In the genomic region with DNA sequence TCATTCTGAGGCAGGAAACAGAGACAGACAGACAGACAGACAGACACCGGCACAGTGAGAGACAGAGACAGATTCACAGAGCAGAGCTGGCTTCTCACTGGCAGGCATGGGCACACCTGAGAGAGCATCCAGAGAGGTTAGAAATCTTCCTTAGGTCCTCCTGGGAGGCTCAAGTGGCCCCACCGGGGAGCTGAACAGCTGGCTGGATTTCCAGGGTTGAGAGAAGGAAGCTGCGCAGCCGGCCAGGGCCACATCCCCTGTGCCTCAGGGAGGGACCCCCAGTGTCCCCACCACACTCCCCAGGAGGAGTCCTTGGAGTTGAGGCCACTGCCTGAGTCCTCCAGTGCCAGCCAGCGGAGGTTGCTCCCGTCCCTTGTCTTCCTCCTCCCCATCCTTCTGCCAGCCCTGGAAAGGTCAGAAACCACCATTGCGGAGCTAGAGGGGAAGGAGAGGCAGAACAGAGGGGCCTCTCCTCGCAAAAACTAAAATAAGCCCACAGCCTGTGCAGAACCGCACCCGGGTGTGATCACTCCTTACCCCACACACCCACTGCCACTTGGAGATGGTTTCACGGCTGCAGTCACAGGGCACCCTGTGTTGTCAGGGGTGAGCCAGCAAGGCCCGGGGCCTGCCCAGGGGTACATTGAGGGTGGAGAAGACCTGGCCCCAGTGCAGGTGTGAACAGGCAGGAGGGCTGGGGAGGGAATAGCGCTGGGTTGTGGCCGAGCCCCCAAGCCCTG, we compare ENCODE assay signal across 24 cellular contexts. TPM values are rescaled to one million over a fixed set of nuclear protein-coding genes. Genes with fewer than 3 reads are reported as not detected.
DNase-seq lines count a peak whose midpoint lies in the region; ATAC-seq and TF ChIP-seq lines count a peak whose summit lies in the region.
"Had no signal": no experiment of that assay in that cellular context is flagged by ENCODE, and none has a peak within 500 bp of the region (broad histone marks: within the 10 kb centered on the region; RNA-seq: fewer than 3 reads in every experiment).

No MANE protein-coding gene starts in this region.

- no peaks in the 10 kb centered on the region for H3K27me3 ChIP-seq in H7 (ENCODE audit: control insufficient read depth, insufficient read depth, low read length)

- in situ Hi-C loops in GM13976 (cut with MboI; ENCODE audit: low sequenced_read_pairs, unreplicated experiment), result no loop called here

- no peak overlapping the region for H3K4me3 ChIP-seq in H7 (ENCODE audit: insufficient read depth, low read depth, low read length)
- H3K4me3 ChIP-seq: MG63, SJSA1 had no signal

- DNase-seq in AG20443 (ENCODE audit: low spot score) (peak; percentile 1), GM13976 (ENCODE audit: low spot score) (peak; percentile 9), H7 (no peak), NOMO-1 (lab: John Stamatoyannopoulos, UW; ENCODE audit: unreplicated experiment in 2 of 2) (no peak), HuH-7 (ENCODE audit: low spot score) (no peak)
- DNase-seq in stimulated activated CD8-positive, alpha-beta memory T cell treated with anti-CD3 and anti-CD28 coated beads, Interleukin-4, amount 100 ng/mL, for 48 hours, result peak; percentile 19
- DNase-seq: ACHN, C1 segment of cervical spinal cord, DMS153, GOT3, Kasumi-1, MG63, NCI-H1417, NCI-H187 treated with DMSO at 0.1 percent for 48 hours, NCI-H2107, NCI-H2227 treated with DMSO at 0.1 percent for 48 hours, NCI-H510A treated with DMSO at 0.1 percent for 48 hours, OCI-M1 had no signal

- TF ChIP-seq CTCF in GM13976 (IDR thresholded peaks at IDR 0.05; ENCODE audit: borderline replicate concordance, control extremely low read depth, extremely low read depth, insufficient read depth, missing control alignments), result no peak

- no peaks in the 10 kb centered on the region for H3K36me3 ChIP-seq in H7 (replicated peaks; ENCODE audit: control insufficient read depth, insufficient read depth, low read length)
- H3K36me3 ChIP-seq: MG63, SJSA1 had no signal

- ATAC-seq in esophagus mucosa, result peak; percentile 14
- ATAC-seq: CD8-positive, alpha-beta T cell; HCT116; Right ventricle myocardium inferior had no signal

RNA-seq across cellular contexts. Expression of a gene that starts 4.2 kb away (rescaled TPM):
- total RNA-seq in esophagus mucosa, result not detected
- not detected in 2 replicates for total RNA-seq in H7 (2014; rRNA removed; shearing (Covaris generic))
- total RNA-seq: CD8-positive, alpha-beta T cell; G401; SJSA1 had no signal

RNA-seq across cellular contexts. Expression of a gene that starts 8.4 kb away (rescaled TPM):
- total RNA-seq in esophagus mucosa, result not detected
- not detected in 2 replicates for total RNA-seq in H7 (2014; rRNA removed; shearing (Covaris generic))
- total RNA-seq: CD8-positive, alpha-beta T cell; G401; Right ventricle myocardium inferior; SJSA1 had no signal

RNA-seq across cellular contexts. Expression of a gene that starts 14.7 kb away (rescaled TPM):
- total RNA-seq in esophagus mucosa, result not detected
- total RNA-seq in H7 (2014; rRNA removed; shearing (Covaris generic)), result not detected in 2 replicates
- total RNA-seq: G401, Right ventricle myocardium inferior, SJSA1 had no signal

RNA-seq across cellular contexts. Expression of a gene that starts 33.4 kb away (rescaled TPM):
- 2.5 TPM for total RNA-seq in esophagus mucosa
- 0.44 TPM in 1 of 2 replicates, not detected in the other for total RNA-seq in H7 (2014; rRNA removed; shearing (Covaris generic))
- total RNA-seq: G401 had no signal

Comparison
In these comparisons a context has a peak if more than half of its experiments do, and no peak if none do; other contexts are left out.
1. DNase-seq: peak in AG20443 (single experiment), GM13976 (single experiment) and stimulated activated CD8-positive, alpha-beta memory T cell treated with anti-CD3 and anti-CD28 coated beads, Interleukin-4, amount 100 ng/mL, for 48 hours (single experiment); none in H7 (single experiment), NOMO-1 (0 of 2) and HuH-7 (single experiment).